20 cellular contexts compared by ENCODE assay signal in genomic region chr5:148939676-148940075, GRCh38.
A peak's percentile ranks its signal among the peaks of the same experiment; 100 is the strongest.
DNase-seq lines count a peak whose midpoint lies in the region; ATAC-seq and TF ChIP-seq lines count a peak whose summit lies in the region.
"Had no signal": no experiment of that assay in that cellular context is flagged by ENCODE, and none has a peak within 500 bp of the region (broad histone marks: within the 10 kb centered on the region; RNA-seq: fewer than 3 reads in every experiment).

No MANE protein-coding gene starts in this region.

- no peak overlapping the region for H3K23ac ChIP-seq in IMR-90 (ENCODE audit: low read depth, low read length)

- peak; percentile 41 for DNase-seq in BJ (ENCODE audit: low read depth)
- DNase-seq in IMR-90: peak; percentile 77
- DNase-seq in dermis blood vessel endothelial cell: peak; percentile 70
- peak; percentile 76 for DNase-seq in kidney tubule cell (ENCODE audit: low spot score)
- no peak for DNase-seq in T-helper 9 cell
- DNase-seq in T-helper 1 cell: no peak
- DNase-seq in activated CD8-positive, alpha-beta T cell treated with anti-CD3 and anti-CD28 coated beads, Interleukin-2, amount 10 ng/mL, durations not matched to agents 7 days and 5 days: no peak
- DNase-seq: activated CD4-positive, alpha-beta T cell treated with anti-CD3 and anti-CD28 coated beads for 48 hours; activated T-cell treated with anti-CD3 and anti-CD28 coated beads, Interleukin-2, amount 50 U/mL, for 1 hour; cerebellar nuclear complex; endodermal cell; glutamatergic neuron; MV-4-11; right cardiac atrium; stimulated activated CD4-positive, alpha-beta T cell treated with anti-CD3 and anti-CD28 coated beads, Interleukin-1b, Interleukin-23, amount 100 ng/mL, for 48 hours; substantia nigra had no signal

- H2BK15ac ChIP-seq in IMR-90 (ENCODE audit: low read depth, low read length): no peak overlapping the region

- H3K27me3 Mint-ChIP-seq in activated CD8-positive, alpha-beta T cell treated with anti-CD3 and anti-CD28 coated beads, Interleukin-2, amount 10 ng/mL, durations not matched to agents 7 days and 5 days (ENCODE audit: low read depth): peaks cover 12% of the 10 kb centered on the region

- H3K4me1 Mint-ChIP-seq in activated CD8-positive, alpha-beta T cell treated with anti-CD3 and anti-CD28 coated beads, Interleukin-2, amount 10 ng/mL, durations not matched to agents 7 days and 5 days (ENCODE audit: low read depth): no peaks in the 10 kb centered on the region
- H3K4me1 Mint-ChIP-seq: B cell, endodermal cell had no signal

- no peaks in the 10 kb centered on the region for H3K36me3 Mint-ChIP-seq in activated CD8-positive, alpha-beta T cell treated with anti-CD3 and anti-CD28 coated beads, Interleukin-2, amount 10 ng/mL, durations not matched to agents 7 days and 5 days (ENCODE audit: low read depth)
- H3K36me3 Mint-ChIP-seq: mesothelial cell of epicardium, neural progenitor cell had no signal

- no peak overlapping the region for H2BK5ac ChIP-seq in IMR-90 (ENCODE audit: low read depth, low read length, poor library complexity, severe bottlenecking)

- WGBS in IMR-90 (ENCODE audit: extremely low coverage in 2 of 2, insufficient read length in 1 of 2), 2 experiments: no CpG with 5 or more reads among the region's 1 CpG

- no peak overlapping the region for H4K5ac ChIP-seq in IMR-90 (ENCODE audit: low read depth, low read length)

- H2AK9ac ChIP-seq in IMR-90 (replicated peaks; ENCODE audit: low read depth, low read length, poor library complexity): no peak overlapping the region

- H3K27ac Mint-ChIP-seq in activated CD8-positive, alpha-beta T cell treated with anti-CD3 and anti-CD28 coated beads, Interleukin-2, amount 10 ng/mL, durations not matched to agents 7 days and 5 days: no peak overlapping the region
- H3K27ac Mint-ChIP-seq: B cell, endodermal cell, mesothelial cell of epicardium, neural progenitor cell had no signal

- H2AFZ ChIP-seq in IMR-90 (replicated peaks; ENCODE audit: low read length, poor library complexity): no peak overlapping the region
- H2AFZ ChIP-seq: neural progenitor cell had no signal

- BruUV-seq in IMR-90 (replicated peaks; lab: Mats Ljungman, UMichigan): no TSS peak

- no peak for TF ChIP-seq RAD21 in IMR-90 (IDR thresholded peaks at IDR 0.05; ENCODE audit: low read length)

- no peak overlapping the region for H4K91ac ChIP-seq in IMR-90 (ENCODE audit: insufficient read depth, low read depth, low read length)

- no peak overlapping the region for H3K4ac ChIP-seq in IMR-90 (ENCODE audit: low read depth, low read length)

- H3K4me3 ChIP-seq in BJ (ENCODE audit: low read depth, low read length): no peak overlapping the region
- no peak overlapping the region for H3K4me3 ChIP-seq in IMR-90 (ENCODE audit: insufficient read depth, low read depth, low read length)
- H3K4me3 ChIP-seq: neural progenitor cell had no signal

- no peaks in the 10 kb centered on the region for H3K4me1 ChIP-seq in IMR-90 (ENCODE audit: control insufficient read depth, insufficient read depth, low read length)

- no peak overlapping the region for H4K8ac ChIP-seq in IMR-90 (ENCODE audit: low read depth in 2 of 2, low read length in 2 of 2)

- no peak overlapping the region for H3K27ac ChIP-seq in IMR-90 (ENCODE audit: insufficient read depth, low read length)
- H3K27ac ChIP-seq: neural progenitor cell had no signal

- no peak for TF ChIP-seq POLR2A in IMR-90 (IDR thresholded peaks at IDR 0.05; ENCODE audit: low read depth, low read length)

- no peak overlapping the region for H3K9ac ChIP-seq in IMR-90 (ENCODE audit: low read depth, low read length)
- H3K9ac ChIP-seq: neural progenitor cell had no signal

- no peaks in the 10 kb centered on the region for H3K9me1 ChIP-seq in IMR-90 (ENCODE audit: insufficient read depth, low read length)

- H2AK5ac ChIP-seq in IMR-90 (ENCODE audit: low read depth, low read length): no peak overlapping the region

- no peak for TF ChIP-seq CTCF in BJ (IDR thresholded peaks at IDR 0.05; ENCODE audit: insufficient read depth, low read depth, low read length)
- no peak for TF ChIP-seq CTCF in IMR-90 (conservative IDR thresholded peaks at IDR 0.05; ENCODE audit: low read depth, low read length)

- no peaks in the 10 kb centered on the region for H4K20me1 ChIP-seq in IMR-90 (ENCODE audit: insufficient read depth, low read length)

- H3K4me3 Mint-ChIP-seq in activated CD8-positive, alpha-beta T cell treated with anti-CD3 and anti-CD28 coated beads, Interleukin-2, amount 10 ng/mL, durations not matched to agents 7 days and 5 days: no peak overlapping the region
- H3K4me3 Mint-ChIP-seq: B cell, endodermal cell, mesothelial cell of epicardium, neural progenitor cell had no signal

- H3K36me3 ChIP-seq in BJ (ENCODE audit: control insufficient read depth, insufficient read depth, low read length) (no peaks in the 10 kb centered on the region), IMR-90 (ENCODE audit: control insufficient read depth, insufficient read depth, low read length) (no peaks in the 10 kb centered on the region)
- H3K36me3 ChIP-seq: neural progenitor cell had no signal

- no peak overlapping the region for H3K4me2 ChIP-seq in IMR-90 (ENCODE audit: low read depth, low read length)
- H3K4me2 ChIP-seq: neural progenitor cell had no signal

- no peak overlapping the region for H3K14ac ChIP-seq in IMR-90 (replicated peaks; ENCODE audit: low read depth, low read length)

- POLR2A ChIA-PET in BJ (lab: Charles Lee) (no interaction called here), IMR-90 (lab: Charles Lee; ENCODE audit: unreplicated experiment) (no interaction called here)
- POLR2A ChIA-PET in activated CD8-positive, alpha-beta T cell treated with anti-CD3 and anti-CD28 coated beads, Interleukin-2, amount 10 ng/mL, durations not matched to agents 7 days and 5 days (lab: Charles Lee): no interaction called here

- no peaks in the 10 kb centered on the region for H3K9me3 ChIP-seq in IMR-90 (ENCODE audit: control insufficient read depth, insufficient read depth, low read length)

- H3K56ac ChIP-seq in IMR-90 (ENCODE audit: extremely low read depth, insufficient read depth, low read length): no peak overlapping the region

- H3K27me3 ChIP-seq in BJ (ENCODE audit: control insufficient read depth, insufficient read depth, low read length) (no peaks in the 10 kb centered on the region), IMR-90 (ENCODE audit: control insufficient read depth, insufficient read depth, low read length) (no peaks in the 10 kb centered on the region)
- H3K27me3 ChIP-seq: neural progenitor cell had no signal

- H3K18ac ChIP-seq in IMR-90 (ENCODE audit: low read depth, low read length): no peak overlapping the region

- ATAC-seq in IMR-90 (ENCODE audit: low read depth) (peak; percentile 63), HG02610 (IDR thresholded peaks at IDR 0.05; ENCODE audit: unreplicated experiment) (no peak)
- ATAC-seq in activated CD8-positive, alpha-beta T cell treated with anti-CD3 and anti-CD28 coated beads, Interleukin-2, amount 10 ng/mL, durations not matched to agents 7 days and 5 days: no peak
- ATAC-seq: right cardiac atrium had no signal

- H3K79me1 ChIP-seq in IMR-90 (ENCODE audit: low read depth in 1 of 2, low read length in 2 of 2): no peaks in the 10 kb centered on the region

- H2BK20ac ChIP-seq in IMR-90 (ENCODE audit: low read depth, low read length): no peak overlapping the region

- no peak overlapping the region for H2BK120ac ChIP-seq in IMR-90 (ENCODE audit: low read depth, low read length)

- in situ Hi-C loops in IMR-90 (cut with MboI; ENCODE audit: low sequenced_read_pairs): no loop called here

- no peaks in the 10 kb centered on the region for H3K9me3 Mint-ChIP-seq in activated CD8-positive, alpha-beta T cell treated with anti-CD3 and anti-CD28 coated beads, Interleukin-2, amount 10 ng/mL, durations not matched to agents 7 days and 5 days (ENCODE audit: insufficient read depth)

- intact Hi-C loops in IMR-90 (cut with micrococcal nuclease): no loop called here

- dilution Hi-C loops in IMR-90 (cut with HindIII; ENCODE audit: low sequenced_read_pairs, unreplicated experiment): no loop called here

- CTCF ChIA-PET in BJ (lab: Yijun Ruan, JAX) (interaction anchor here (0.9 to 2.9 kb wide), 3 partner anchors 13 to 18 kb away, joined by 3 to 12 read pairs (median 4); no protein-coding TSS in a partner anchor), IMR-90 (lab: Yijun Ruan, JAX) (no interaction called here)
- CTCF ChIA-PET in activated CD8-positive, alpha-beta T cell treated with anti-CD3 and anti-CD28 coated beads, Interleukin-2, amount 10 ng/mL, durations not matched to agents 7 days and 5 days (lab: Charles Lee): interaction anchor here (1.7 kb wide), 1 partner anchor 12 kb away, joined by 5 read pairs; no protein-coding TSS in a partner anchor

TF ChIP-seq in IMR-90, 13 proteins besides CTCF, POLR2A, EP300 and RAD21:
- TF ChIP-seq MAFK (IDR thresholded peaks at IDR 0.05; ENCODE audit: low read depth, low read length) (peak; percentile 67), CEBPB (IDR thresholded peaks at IDR 0.05; ENCODE audit: low read depth, low read length) (no peak), FOS (IDR thresholded peaks at IDR 0.05; ENCODE audit: low read depth, low read length) (0 out of 2 replicates have a peak, but pooled peaks have one; percentile 45)

Comparison
In these comparisons a context has a peak if more than half of its experiments do, and no peak if none do; other contexts are left out.
1. DNase-seq: peak in BJ (single experiment), IMR-90 (single experiment), dermis blood vessel endothelial cell (single experiment) and kidney tubule cell (single experiment); none in T-helper 9 cell (single experiment), T-helper 1 cell (0 of 5) and activated CD8-positive, alpha-beta T cell treated with anti-CD3 and anti-CD28 coated beads, Interleukin-2, amount 10 ng/mL, durations not matched to agents 7 days and 5 days (single experiment).